1 cellular context compared by ENCODE assay signal in the genomic region with DNA sequence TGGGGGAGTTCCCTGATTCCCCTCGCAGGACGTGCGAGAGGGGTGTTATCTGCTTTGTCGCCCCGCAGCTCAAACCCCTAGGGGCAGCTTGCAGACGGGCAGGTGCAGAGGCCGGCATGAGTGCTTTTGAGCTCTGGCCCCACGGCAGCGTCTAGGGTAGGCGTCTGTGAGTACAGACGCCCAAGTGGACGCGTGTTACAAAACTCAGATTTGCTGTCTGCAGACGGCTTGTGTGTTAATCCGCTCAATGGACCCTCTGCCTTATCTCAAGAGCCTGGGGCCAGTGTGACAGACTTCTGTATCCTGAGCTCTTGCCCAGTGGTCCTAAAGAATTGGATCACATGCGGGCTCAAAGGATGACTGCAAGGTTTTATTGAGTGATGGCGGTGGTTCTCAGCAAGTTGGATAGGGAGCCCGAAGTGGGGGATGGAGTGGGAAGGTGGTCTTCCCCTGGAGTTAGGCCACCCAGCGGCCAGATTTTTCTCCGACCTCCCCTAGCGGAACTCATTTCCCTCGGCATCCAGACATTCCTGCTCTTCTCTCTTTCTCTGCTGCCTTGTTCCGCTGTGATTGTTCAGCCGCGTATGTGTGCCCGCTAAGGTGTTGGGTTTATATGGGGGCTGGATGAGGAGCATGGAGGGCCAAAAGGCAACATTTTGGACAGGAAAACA.
TF ChIP-seq lines count a peak whose summit lies in the region.

No MANE protein-coding gene starts in this region.

TF ChIP-seq in GM23338, 12 proteins besides CTCF, POLR2A, EP300 and RAD21 (continued from another document):
- TF ChIP-seq, protein P1, sequence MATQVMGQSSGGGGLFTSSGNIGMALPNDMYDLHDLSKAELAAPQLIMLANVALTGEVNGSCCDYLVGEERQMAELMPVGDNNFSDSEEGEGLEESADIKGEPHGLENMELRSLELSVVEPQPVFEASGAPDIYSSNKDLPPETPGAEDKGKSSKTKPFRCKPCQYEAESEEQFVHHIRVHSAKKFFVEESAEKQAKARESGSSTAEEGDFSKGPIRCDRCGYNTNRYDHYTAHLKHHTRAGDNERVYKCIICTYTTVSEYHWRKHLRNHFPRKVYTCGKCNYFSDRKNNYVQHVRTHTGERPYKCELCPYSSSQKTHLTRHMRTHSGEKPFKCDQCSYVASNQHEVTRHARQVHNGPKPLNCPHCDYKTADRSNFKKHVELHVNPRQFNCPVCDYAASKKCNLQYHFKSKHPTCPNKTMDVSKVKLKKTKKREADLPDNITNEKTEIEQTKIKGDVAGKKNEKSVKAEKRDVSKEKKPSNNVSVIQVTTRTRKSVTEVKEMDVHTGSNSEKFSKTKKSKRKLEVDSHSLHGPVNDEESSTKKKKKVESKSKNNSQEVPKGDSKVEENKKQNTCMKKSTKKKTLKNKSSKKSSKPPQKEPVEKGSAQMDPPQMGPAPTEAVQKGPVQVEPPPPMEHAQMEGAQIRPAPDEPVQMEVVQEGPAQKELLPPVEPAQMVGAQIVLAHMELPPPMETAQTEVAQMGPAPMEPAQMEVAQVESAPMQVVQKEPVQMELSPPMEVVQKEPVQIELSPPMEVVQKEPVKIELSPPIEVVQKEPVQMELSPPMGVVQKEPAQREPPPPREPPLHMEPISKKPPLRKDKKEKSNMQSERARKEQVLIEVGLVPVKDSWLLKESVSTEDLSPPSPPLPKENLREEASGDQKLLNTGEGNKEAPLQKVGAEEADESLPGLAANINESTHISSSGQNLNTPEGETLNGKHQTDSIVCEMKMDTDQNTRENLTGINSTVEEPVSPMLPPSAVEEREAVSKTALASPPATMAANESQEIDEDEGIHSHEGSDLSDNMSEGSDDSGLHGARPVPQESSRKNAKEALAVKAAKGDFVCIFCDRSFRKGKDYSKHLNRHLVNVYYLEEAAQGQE (IDR thresholded peaks at IDR 0.05; ENCODE audit: unreplicated experiment), result no peak
- TF ChIP-seq, protein P2, sequence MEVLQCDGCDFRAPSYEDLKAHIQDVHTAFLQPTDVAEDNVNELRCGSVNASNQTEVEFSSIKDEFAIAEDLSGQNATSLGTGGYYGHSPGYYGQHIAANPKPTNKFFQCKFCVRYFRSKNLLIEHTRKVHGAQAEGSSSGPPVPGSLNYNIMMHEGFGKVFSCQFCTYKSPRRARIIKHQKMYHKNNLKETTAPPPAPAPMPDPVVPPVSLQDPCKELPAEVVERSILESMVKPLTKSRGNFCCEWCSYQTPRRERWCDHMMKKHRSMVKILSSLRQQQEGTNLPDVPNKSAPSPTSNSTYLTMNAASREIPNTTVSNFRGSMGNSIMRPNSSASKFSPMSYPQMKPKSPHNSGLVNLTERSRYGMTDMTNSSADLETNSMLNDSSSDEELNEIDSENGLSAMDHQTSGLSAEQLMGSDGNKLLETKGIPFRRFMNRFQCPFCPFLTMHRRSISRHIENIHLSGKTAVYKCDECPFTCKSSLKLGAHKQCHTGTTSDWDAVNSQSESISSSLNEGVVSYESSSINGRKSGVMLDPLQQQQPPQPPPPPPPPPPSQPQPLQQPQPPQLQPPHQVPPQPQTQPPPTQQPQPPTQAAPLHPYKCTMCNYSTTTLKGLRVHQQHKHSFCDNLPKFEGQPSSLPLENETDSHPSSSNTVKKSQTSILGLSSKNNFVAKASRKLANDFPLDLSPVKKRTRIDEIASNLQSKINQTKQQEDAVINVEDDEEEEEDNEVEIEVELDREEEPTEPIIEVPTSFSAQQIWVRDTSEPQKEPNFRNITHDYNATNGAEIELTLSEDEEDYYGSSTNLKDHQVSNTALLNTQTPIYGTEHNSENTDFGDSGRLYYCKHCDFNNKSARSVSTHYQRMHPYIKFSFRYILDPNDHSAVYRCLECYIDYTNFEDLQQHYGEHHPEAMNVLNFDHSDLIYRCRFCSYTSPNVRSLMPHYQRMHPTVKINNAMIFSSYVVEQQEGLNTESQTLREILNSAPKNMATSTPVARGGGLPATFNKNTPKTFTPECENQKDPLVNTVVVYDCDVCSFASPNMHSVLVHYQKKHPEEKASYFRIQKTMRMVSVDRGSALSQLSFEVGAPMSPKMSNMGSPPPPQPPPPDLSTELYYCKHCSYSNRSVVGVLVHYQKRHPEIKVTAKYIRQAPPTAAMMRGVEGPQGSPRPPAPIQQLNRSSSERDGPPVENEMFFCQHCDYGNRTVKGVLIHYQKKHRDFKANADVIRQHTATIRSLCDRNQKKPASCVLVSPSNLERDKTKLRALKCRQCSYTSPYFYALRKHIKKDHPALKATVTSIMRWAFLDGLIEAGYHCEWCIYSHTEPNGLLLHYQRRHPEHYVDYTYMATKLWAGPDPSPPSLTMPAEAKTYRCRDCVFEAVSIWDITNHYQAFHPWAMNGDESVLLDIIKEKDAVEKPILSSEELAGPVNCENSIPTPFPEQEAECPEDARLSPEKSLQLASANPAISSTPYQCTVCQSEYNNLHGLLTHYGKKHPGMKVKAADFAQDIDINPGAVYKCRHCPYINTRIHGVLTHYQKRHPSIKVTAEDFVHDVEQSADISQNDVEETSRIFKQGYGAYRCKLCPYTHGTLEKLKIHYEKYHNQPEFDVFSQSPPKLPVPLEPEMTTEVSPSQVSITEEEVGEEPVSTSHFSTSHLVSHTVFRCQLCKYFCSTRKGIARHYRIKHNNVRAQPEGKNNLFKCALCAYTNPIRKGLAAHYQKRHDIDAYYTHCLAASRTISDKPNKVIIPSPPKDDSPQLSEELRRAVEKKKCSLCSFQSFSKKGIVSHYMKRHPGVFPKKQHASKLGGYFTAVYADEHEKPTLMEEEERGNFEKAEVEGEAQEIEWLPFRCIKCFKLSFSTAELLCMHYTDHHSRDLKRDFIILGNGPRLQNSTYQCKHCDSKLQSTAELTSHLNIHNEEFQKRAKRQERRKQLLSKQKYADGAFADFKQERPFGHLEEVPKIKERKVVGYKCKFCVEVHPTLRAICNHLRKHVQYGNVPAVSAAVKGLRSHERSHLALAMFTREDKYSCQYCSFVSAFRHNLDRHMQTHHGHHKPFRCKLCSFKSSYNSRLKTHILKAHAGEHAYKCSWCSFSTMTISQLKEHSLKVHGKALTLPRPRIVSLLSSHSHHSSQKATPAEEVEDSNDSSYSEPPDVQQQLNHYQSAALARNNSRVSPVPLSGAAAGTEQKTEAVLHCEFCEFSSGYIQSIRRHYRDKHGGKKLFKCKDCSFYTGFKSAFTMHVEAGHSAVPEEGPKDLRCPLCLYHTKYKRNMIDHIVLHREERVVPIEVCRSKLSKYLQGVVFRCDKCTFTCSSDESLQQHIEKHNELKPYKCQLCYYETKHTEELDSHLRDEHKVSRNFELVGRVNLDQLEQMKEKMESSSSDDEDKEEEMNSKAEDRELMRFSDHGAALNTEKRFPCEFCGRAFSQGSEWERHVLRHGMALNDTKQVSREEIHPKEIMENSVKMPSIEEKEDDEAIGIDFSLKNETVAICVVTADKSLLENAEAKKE (CRISPR knock-in tag; IDR thresholded peaks at IDR 0.05), result no peak
- no peak for TF ChIP-seq POLR2AphosphoS5 (IDR thresholded peaks at IDR 0.05; ENCODE audit: low read depth)
- no peak for TF ChIP-seq STAT1 (IDR thresholded peaks at IDR 0.05; ENCODE audit: unreplicated experiment)
- no peak for TF ChIP-seq EZH2phosphoT487 (IDR thresholded peaks at IDR 0.05; ENCODE audit: unreplicated experiment)
- TF ChIP-seq NANOG (IDR thresholded peaks at IDR 0.05; ENCODE audit: borderline replicate concordance), result no peak
- TF ChIP-seq ZNF114 (CRISPR knock-in tag; IDR thresholded peaks at IDR 0.05), result no peak
- TF ChIP-seq CREB1 (CRISPR knock-in tag; IDR thresholded peaks at IDR 0.05; ENCODE audit: low read depth), result no peak
- TF ChIP-seq EZH2 (IDR thresholded peaks at IDR 0.05; ENCODE audit: low read depth, unreplicated experiment), result no peak
- TF ChIP-seq JUNB (IDR thresholded peaks at IDR 0.05; ENCODE audit: unreplicated experiment), result no peak
- no peak for TF ChIP-seq ETS1 (IDR thresholded peaks at IDR 0.05)
